ENCODE assay signal across 8 cellular contexts in genomic region chrX:11770320-11770719, GRCh38. TPM values are rescaled to one million over a fixed set of nuclear protein-coding genes. Genes with fewer than 3 reads are reported as not detected.
DNase-seq lines count a peak whose midpoint lies in the region; ATAC-seq, FAIRE-seq and TF ChIP-seq lines count a peak whose summit lies in the region.

No MANE protein-coding gene starts in this region.

- ATAC-seq in activated CD4-positive, CD25-positive, alpha-beta regulatory T cell treated with anti-CD3 and anti-CD28 coated beads, Interleukin-2, amount 50 U/mL, for 24 hours, result peak; percentile 54 to 63
- ATAC-seq in left lobe of liver (peak; percentile 90), thoracic aorta (ENCODE audit: insufficient number of reproducible peaks, low FRiP score, low read depth) (no peak)

- no peaks in the 10 kb centered on the region for H3K4me1 ChIP-seq in thoracic aorta (ENCODE audit: control insufficient read depth in 1 of 2, low read depth in 2 of 2)

- DNase-seq in activated CD4-positive, CD25-positive, alpha-beta regulatory T cell treated with anti-CD3 and anti-CD28 coated beads, Interleukin-2, amount 50 U/mL, for 72 hours, result no peak
- peak; percentile 80 for DNase-seq in H7
- peak; percentile 57 for DNase-seq in MV-4-11 (lab: John Stamatoyannopoulos, UW)
- peak; percentile 31 for DNase-seq in T follicular helper cell (ENCODE audit: low read depth)
- peak; percentile 33 for DNase-seq in bronchial epithelial cell (ENCODE audit: low read depth)
- no peak for DNase-seq in left lobe of liver (ENCODE audit: low spot score)
- no peak for DNase-seq in thoracic aorta (ENCODE audit: low spot score)

- H3K27me3 ChIP-seq in H7 (ENCODE audit: control insufficient read depth, insufficient read depth, low read length) (no peaks in the 10 kb centered on the region), bronchial epithelial cell (ENCODE audit: control insufficient read depth, insufficient read depth, low read length) (no peaks in the 10 kb centered on the region), thoracic aorta (replicated peaks; ENCODE audit: insufficient read depth) (no peaks in the 10 kb centered on the region)

- H3K36me3 ChIP-seq in H7 (replicated peaks; ENCODE audit: control insufficient read depth, insufficient read depth, low read length) (no peaks in the 10 kb centered on the region), bronchial epithelial cell (ENCODE audit: control insufficient read depth, insufficient read depth, low read length) (peaks cover 3% of the 10 kb centered on the region), thoracic aorta (peaks cover 2% of the 10 kb centered on the region)

- peak; percentile 76 for TF ChIP-seq CTCF in bronchial epithelial cell (IDR thresholded peaks at IDR 0.05; ENCODE audit: insufficient read depth, low read length, severe bottlenecking)
- TF ChIP-seq CTCF in thoracic aorta (IDR thresholded peaks at IDR 0.05), result peak; percentile 73

- no peak overlapping the region for H3K27ac ChIP-seq in thoracic aorta

- no peak overlapping the region for H3K4me3 ChIP-seq in H7 (ENCODE audit: insufficient read depth, low read depth, low read length)
- H3K4me3 ChIP-seq in bronchial epithelial cell (ENCODE audit: low read depth, low read length), result no peak overlapping the region
- no peak overlapping the region for H3K4me3 ChIP-seq in thoracic aorta

- peak; percentile 50 for FAIRE-seq in bronchial epithelial cell (lab: Jason Lieb, UNC)

- no peaks in the 10 kb centered on the region for H3K9me3 ChIP-seq in thoracic aorta

RNA-seq across cellular contexts. Expression of gene MSL3, which starts 12.3 kb away (rescaled TPM):
- 29.7 and 34.7 TPM in 2 replicates for total RNA-seq in H7 (2014; rRNA removed; shearing (Covaris generic))
- 14.5 and 19.1 TPM in 2 replicates for total RNA-seq in bronchial epithelial cell
- total RNA-seq in left lobe of liver, result 9.7 TPM
- total RNA-seq in thoracic aorta, result 10 to 100 TPM; 25.5 to 25.8 TPM

Comparison
In these comparisons a context has a peak if more than half of its experiments do, and no peak if none do; other contexts are left out.
1. DNase-seq: peak in H7 (single experiment), MV-4-11 (single experiment), T follicular helper cell (single experiment) and bronchial epithelial cell (single experiment); none in activated CD4-positive, CD25-positive, alpha-beta regulatory T cell treated with anti-CD3 and anti-CD28 coated beads, Interleukin-2, amount 50 U/mL, for 72 hours (single experiment), left lobe of liver (single experiment) and thoracic aorta (single experiment).